In genomic region chr14:80862983-80863382, GRCh38 we compare ENCODE assay signal across 15 cellular contexts.
A peak's percentile ranks its signal among the peaks of the same experiment; 100 is the strongest.
DNase-seq lines count a peak whose midpoint lies in the region; ATAC-seq, FAIRE-seq and TF ChIP-seq lines count a peak whose summit lies in the region.
"Had no signal": no experiment of that assay in that cellular context is flagged by ENCODE, and none has a peak within 500 bp of the region (broad histone marks: within the 10 kb centered on the region; RNA-seq: fewer than 3 reads in every experiment).

No MANE protein-coding gene starts in this region.

- no peak overlapping the region for H3K4me2 ChIP-seq in KMS-11
- no peak overlapping the region for H3K4me2 ChIP-seq in astrocyte (ENCODE audit: low read length)

- TF ChIP-seq POLR2A in right lobe of liver (IDR thresholded peaks at IDR 0.05): no peak

- intact Hi-C loops in right lobe of liver (cut with DNase I): no loop called here

- H3K4me3 Mint-ChIP-seq in astrocyte (ENCODE audit: unreplicated experiment): no peak overlapping the region
- H3K4me3 Mint-ChIP-seq: CD4-positive, CD25-positive, alpha-beta regulatory T cell had no signal

- H3K4me3 ChIP-seq in BE2C (ENCODE audit: low read depth, low read length): no peak overlapping the region
- H3K4me3 ChIP-seq in KMS-11 (IDR thresholded peaks at IDR 0.05; ENCODE audit: insufficient read depth, low read depth, low read length): no peak overlapping the region
- no peak overlapping the region for H3K4me3 ChIP-seq in astrocyte (ENCODE audit: insufficient read depth, low read depth, low read length)
- H3K4me3 ChIP-seq in right lobe of liver: no peak overlapping the region
- H3K4me3 ChIP-seq: breast epithelium, HAP-1, SK-N-MC had no signal

- peaks cover 9% of the 10 kb centered on the region for H3K9me3 Mint-ChIP-seq in astrocyte (ENCODE audit: unreplicated experiment)

- H3K4me1 ChIP-seq in BE2C (no peaks in the 10 kb centered on the region), KMS-11 (ENCODE audit: low read depth, poor library complexity, severe bottlenecking) (no peaks in the 10 kb centered on the region), astrocyte (ENCODE audit: insufficient read depth, low read length) (no peaks in the 10 kb centered on the region), right lobe of liver (no peaks in the 10 kb centered on the region)
- H3K4me1 ChIP-seq: breast epithelium, HAP-1 had no signal

- H3K27ac ChIP-seq in KMS-11 (no peak overlapping the region), astrocyte (ENCODE audit: low read depth, low read length) (no peak overlapping the region), right lobe of liver (no peak overlapping the region)
- H3K27ac ChIP-seq: breast epithelium, SK-N-MC had no signal

- no peaks in the 10 kb centered on the region for H3K4me1 Mint-ChIP-seq in astrocyte (ENCODE audit: low read depth, unreplicated experiment)

- peak; percentile 60 for FAIRE-seq in astrocyte (lab: Jason Lieb, UNC)

- no peaks in the 10 kb centered on the region; the same call in 1 of the 2 replicates for H3K9me3 ChIP-seq in BE2C
- no peaks in the 10 kb centered on the region for H3K9me3 ChIP-seq in astrocyte (ENCODE audit: insufficient read depth, low read depth, low read length)
- peaks cover 0 to 5% (median 0%) of the 10 kb centered on the region in 4 donors for H3K9me3 ChIP-seq in right lobe of liver
- H3K9me3 ChIP-seq: HAP-1 had no signal

- H3K27me3 Mint-ChIP-seq in astrocyte (ENCODE audit: low read depth, unreplicated experiment): no peaks in the 10 kb centered on the region
- H3K27me3 Mint-ChIP-seq: CD4-positive, CD25-positive, alpha-beta regulatory T cell had no signal

- peaks cover 2% of the 10 kb centered on the region for H3K36me3 Mint-ChIP-seq in astrocyte (ENCODE audit: low read depth, unreplicated experiment)

- H3K27ac Mint-ChIP-seq in astrocyte (ENCODE audit: unreplicated experiment): peak overlapping the region; percentile 16

- TF ChIP-seq CTCF in BE2C (IDR thresholded peaks at IDR 0.05; ENCODE audit: low read depth, low read length) (peak; percentile 20; the same call in 1 of the 2 replicates), KMS-11 (conservative IDR thresholded peaks at IDR 0.05; ENCODE audit: low read depth, low read length) (peak; percentile 24; the same call in 1 of the 2 replicates), astrocyte (IDR thresholded peaks at IDR 0.05; ENCODE audit: insufficient read depth, low read depth, low read length) (peak; percentile 17), right lobe of liver (IDR thresholded peaks at IDR 0.05) (peak in 3 of 4 donors; percentile 16 to 19 (median 17)), GM10266 (IDR thresholded peaks at IDR 0.05; ENCODE audit: control insufficient read depth, insufficient read depth, low read depth, missing control alignments) (no peak)

- no peaks in the 10 kb centered on the region for H3K27me3 ChIP-seq in BE2C
- no peaks in the 10 kb centered on the region for H3K27me3 ChIP-seq in KMS-11 (ENCODE audit: insufficient read depth, low read depth)
- H3K27me3 ChIP-seq in astrocyte (ENCODE audit: insufficient read depth, low read length): no peaks in the 10 kb centered on the region
- H3K27me3 ChIP-seq in right lobe of liver: no peaks in the 10 kb centered on the region
- H3K27me3 ChIP-seq: breast epithelium had no signal

- H2AFZ ChIP-seq in KMS-11 (ENCODE audit: low read depth): no peak overlapping the region
- H2AFZ ChIP-seq in astrocyte (ENCODE audit: low read depth, low read length): no peak overlapping the region

- H3K79me2 ChIP-seq in KMS-11 (ENCODE audit: insufficient read depth, low read depth) (no peaks in the 10 kb centered on the region), astrocyte (ENCODE audit: insufficient read depth, low read length) (no peaks in the 10 kb centered on the region)

- WGBS in right lobe of liver (ENCODE audit: insufficient coverage, low coverage, low lambda C conversion rate, missing lambda C conversion rate): 83% methylated on average over 3 of the region's 3 CpGs

- H3K36me3 ChIP-seq in BE2C (no peaks in the 10 kb centered on the region), KMS-11 (ENCODE audit: insufficient read depth) (no peaks in the 10 kb centered on the region), astrocyte (ENCODE audit: insufficient read depth, low read length) (no peaks in the 10 kb centered on the region), right lobe of liver (no peaks in the 10 kb centered on the region)
- H3K36me3 ChIP-seq: breast epithelium, HAP-1 had no signal

- no peak for DNase-seq in BE2C
- no peak for DNase-seq in astrocyte (ENCODE audit: low read depth)
- DNase-seq in right lobe of liver: no peak
- DNase-seq in NK-92 (lab: John Stamatoyannopoulos, UW; ENCODE audit: unreplicated experiment): no peak
- DNase-seq in effector CD8-positive, alpha-beta T cell (lab: John Stamatoyannopoulos, UW): no peak
- DNase-seq in GM10266 (ENCODE audit: extremely low spot score): no peak
- DNase-seq: activated naive CD4-positive, alpha-beta T cell; CD4-positive, CD25-positive, alpha-beta regulatory T cell; GDM1; NCI-H2029 treated with DMSO at 0.1 percent for 48 hours had no signal

- H4K20me1 ChIP-seq in KMS-11 (ENCODE audit: insufficient read depth): no peaks in the 10 kb centered on the region
- no peaks in the 10 kb centered on the region for H4K20me1 ChIP-seq in astrocyte (ENCODE audit: insufficient read depth, low read length)

- ATAC-seq in right lobe of liver (no peak), GM21786 (IDR thresholded peaks at IDR 0.05; ENCODE audit: unreplicated experiment) (no peak)

- no peak overlapping the region for H3K9ac ChIP-seq in KMS-11
- no peak overlapping the region for H3K9ac ChIP-seq in astrocyte (ENCODE audit: low read length)
